Comparison of ENCODE assay signal across 9 cellular contexts in the genomic region with DNA sequence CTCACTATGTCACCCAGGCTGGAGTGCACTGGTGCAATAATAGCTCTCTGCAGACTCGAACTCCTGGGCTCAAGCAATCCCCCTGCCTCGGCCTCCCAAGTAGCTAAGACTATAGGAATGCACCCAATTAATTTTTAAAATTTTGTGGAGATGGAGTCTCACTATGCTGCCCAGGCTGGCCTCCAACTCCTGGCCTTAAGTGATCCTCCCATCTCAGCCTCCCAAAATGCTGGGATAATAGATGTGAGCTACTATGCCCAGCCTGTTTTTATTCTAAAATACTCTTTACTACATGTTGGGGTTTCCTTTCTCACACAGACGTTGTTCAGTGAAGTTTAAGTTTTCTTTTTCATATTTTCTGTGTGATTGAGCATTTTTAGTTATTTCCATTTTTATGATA.
"Had no signal": no experiment of that assay in that cellular context is flagged by ENCODE, and none has a peak within 500 bp of the region (broad histone marks: within the 10 kb centered on the region; RNA-seq: fewer than 3 reads in every experiment).

No MANE protein-coding gene starts in this region.

- H3K4me3 ChIP-seq: GM23248 had no signal

- H3K9ac ChIP-seq: GM23248, KMS-11 had no signal

- H3K4me2 ChIP-seq: KMS-11 had no signal

- FAIRE-seq: H1, H54 had no signal

- DNase-seq: GM23248, H9, HCEC 1CT, IMR-90, KBM-7 had no signal

- H2AFZ ChIP-seq: GM23248 had no signal

- H3K27ac ChIP-seq: GM23248, HL-60, KMS-11 had no signal
